24 cellular contexts compared by ENCODE assay signal in the genomic region with DNA sequence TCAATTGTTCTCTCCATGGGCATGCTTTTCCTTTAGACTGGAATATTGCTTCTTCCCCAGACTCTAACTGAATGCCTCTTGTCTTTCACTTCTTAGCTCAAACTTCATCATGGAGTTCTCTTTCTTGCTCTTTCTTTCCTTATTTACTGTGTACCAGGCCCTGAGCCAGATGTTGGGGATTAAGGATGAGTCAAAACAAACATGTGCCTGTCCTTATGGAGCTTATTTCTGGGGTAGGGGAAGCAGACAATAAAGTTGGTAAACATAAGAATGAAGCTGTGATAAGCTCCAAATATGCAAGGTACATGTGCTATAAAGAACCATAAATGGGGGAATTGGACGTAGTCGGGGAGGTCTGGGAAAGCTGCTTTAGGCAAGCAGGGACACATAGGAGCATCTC.
"Had no signal": no experiment of that assay in that cellular context is flagged by ENCODE, and none has a peak within 500 bp of the region (broad histone marks: within the 10 kb centered on the region; RNA-seq: fewer than 3 reads in every experiment).

No MANE protein-coding gene starts in this region.

- ATAC-seq: left ventricle myocardium superior; lower lobe of right lung; natural killer cell; pancreas; sciatic nerve; stimulated activated naive B cell treated with anti-CD40 and anti-IgM and Interleukin-4, amounts not matched to agents 10 μg/mL and 1 μg/mL and 100 μg/mL, for 72 hours had no signal

- H3K9me3 ChIP-seq: esophagus muscularis mucosa, lower lobe of right lung, neutrophil, pancreas, thoracic aorta, tibial nerve, upper lobe of left lung had no signal

- H3K4me3 ChIP-seq: dorsolateral prefrontal cortex, esophagus muscularis mucosa, lower lobe of right lung, pancreas, skin epidermis, thoracic aorta, tibial nerve, upper lobe of left lung had no signal

- H3K36me3 Mint-ChIP-seq: memory B cell; natural killer cell; stimulated activated naive B cell treated with anti-CD40 and anti-IgM and Interleukin-4, amounts not matched to agents 10 μg/mL and 1 μg/mL and 100 μg/mL, for 72 hours had no signal

- H3K36me3 ChIP-seq: esophagus muscularis mucosa, lower lobe of right lung, neutrophil, pancreas, thoracic aorta, tibial nerve, upper lobe of left lung had no signal

- H3K27ac Mint-ChIP-seq: endodermal cell; memory B cell; natural killer cell; stimulated activated naive B cell treated with anti-CD40 and anti-IgM and Interleukin-4, amounts not matched to agents 10 μg/mL and 1 μg/mL and 100 μg/mL, for 72 hours; stimulated activated naive CD8-positive, alpha-beta T cell treated with anti-CD3 and anti-CD28 coated beads, Interleukin-15, Interleukin-2, amounts not matched to agents 100 ng/mL and 50 ng/mL, for 24 hours had no signal

- H3K27ac ChIP-seq: dorsolateral prefrontal cortex, esophagus muscularis mucosa, lower lobe of right lung, neutrophil, pancreas, thoracic aorta, tibial nerve, upper lobe of left lung had no signal

- H3K27me3 ChIP-seq: pancreas, tibial nerve, upper lobe of left lung had no signal

- H3K4me3 Mint-ChIP-seq: endodermal cell; memory B cell; natural killer cell; neural crest cell; stimulated activated naive B cell treated with anti-CD40 and anti-IgM and Interleukin-4, amounts not matched to agents 10 μg/mL and 1 μg/mL and 100 μg/mL, for 72 hours; stimulated activated naive CD8-positive, alpha-beta T cell treated with anti-CD3 and anti-CD28 coated beads, Interleukin-15, Interleukin-2, amounts not matched to agents 100 ng/mL and 50 ng/mL, for 24 hours had no signal

- H3K4me1 Mint-ChIP-seq: memory B cell; natural killer cell; stimulated activated naive B cell treated with anti-CD40 and anti-IgM and Interleukin-4, amounts not matched to agents 10 μg/mL and 1 μg/mL and 100 μg/mL, for 72 hours had no signal

- DNase-seq: dorsolateral prefrontal cortex; effector CD8-positive, alpha-beta T cell; endodermal cell; head of caudate nucleus; left ventricle myocardium superior; lower lobe of right lung; natural killer cell; pancreas; stimulated activated CD4-positive, alpha-beta T cell treated with anti-CD3 and anti-CD28 coated beads, Interleukin-15, amount 100 ng/mL, for 24 hours; stimulated activated CD4-positive, alpha-beta T cell treated with anti-CD3 and anti-CD28 coated beads, Interleukin-2, amount 100 ng/mL, for 48 hours; stimulated activated naive B cell treated with anti-CD40 and anti-IgM and Interleukin-4, amounts not matched to agents 10 μg/mL and 1 μg/mL and 100 μg/mL, for 72 hours; upper lobe of left lung had no signal

- H3K9me3 Mint-ChIP-seq: endodermal cell; memory B cell; natural killer cell; neural crest cell; stimulated activated naive CD8-positive, alpha-beta T cell treated with anti-CD3 and anti-CD28 coated beads, Interleukin-15, Interleukin-2, amounts not matched to agents 100 ng/mL and 50 ng/mL, for 24 hours had no signal

- FAIRE-seq: colon, frontal cortex, keratinocyte, pancreas had no signal
